Comparison of ENCODE assay signal across 2 cellular contexts in the genomic region with DNA sequence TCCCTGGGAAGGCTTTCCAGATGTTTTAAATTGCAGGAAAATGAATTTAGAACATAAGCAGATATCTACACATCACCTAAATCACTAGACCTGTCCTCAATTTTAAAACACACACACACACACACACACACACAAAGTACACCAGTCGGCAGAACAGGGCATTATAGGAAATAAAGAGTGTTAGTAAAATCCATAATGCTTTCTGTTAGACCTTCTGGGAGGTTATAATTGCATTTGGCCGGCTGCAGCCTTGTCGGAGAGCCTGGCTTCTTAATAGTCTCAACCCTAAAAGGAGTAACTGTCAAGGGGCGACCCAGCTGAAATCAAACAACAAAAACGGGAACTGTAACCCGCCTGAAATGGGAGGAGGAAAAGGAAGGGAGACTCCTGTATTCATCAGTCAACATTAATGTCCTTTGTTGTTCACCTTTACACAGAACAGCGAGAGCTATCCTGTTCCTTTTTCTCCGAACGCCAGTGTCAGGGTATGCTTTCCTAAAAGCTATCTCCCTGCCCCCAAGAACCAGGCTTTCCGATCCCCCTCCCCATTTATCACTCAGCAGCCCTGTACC.
TF ChIP-seq lines count a peak whose summit lies in the region.

No MANE protein-coding gene starts in this region.

TF ChIP-seq in SK-N-SH, 30 proteins besides CTCF, POLR2A, EP300 and RAD21:
- TF ChIP-seq RXRA (IDR thresholded peaks at IDR 0.05; ENCODE audit: borderline replicate concordance, low read depth) = no peak
- TF ChIP-seq TEAD4 (IDR thresholded peaks at IDR 0.05; ENCODE audit: borderline replicate concordance, insufficient read depth) = no peak
- TF ChIP-seq NFIC (IDR thresholded peaks at IDR 0.05; ENCODE audit: borderline replicate concordance) = no peak
- TF ChIP-seq JUND (IDR thresholded peaks at IDR 0.05) = no peak
- peak; percentile 12; the same call in 1 of the 2 replicates for TF ChIP-seq SMC3 (IDR thresholded peaks at IDR 0.05; ENCODE audit: low read depth, low read length)
- no peak for TF ChIP-seq POLR2AphosphoS5 (IDR thresholded peaks at IDR 0.05; ENCODE audit: low read depth, low read length)
- TF ChIP-seq FOSL2 (IDR thresholded peaks at IDR 0.05; ENCODE audit: borderline replicate concordance, low read depth) = no peak
- no peak for TF ChIP-seq TAF1 (IDR thresholded peaks at IDR 0.05; ENCODE audit: borderline replicate concordance, low read depth, low read length)
- no peak for TF ChIP-seq FOXJ3 (CRISPR knock-in tag; IDR thresholded peaks at IDR 0.05)
- TF ChIP-seq, protein P1, sequence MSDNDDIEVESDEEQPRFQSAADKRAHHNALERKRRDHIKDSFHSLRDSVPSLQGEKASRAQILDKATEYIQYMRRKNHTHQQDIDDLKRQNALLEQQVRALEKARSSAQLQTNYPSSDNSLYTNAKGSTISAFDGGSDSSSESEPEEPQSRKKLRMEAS (IDR thresholded peaks at IDR 0.05; ENCODE audit: low read depth) = no peak
- TF ChIP-seq, protein P2, sequence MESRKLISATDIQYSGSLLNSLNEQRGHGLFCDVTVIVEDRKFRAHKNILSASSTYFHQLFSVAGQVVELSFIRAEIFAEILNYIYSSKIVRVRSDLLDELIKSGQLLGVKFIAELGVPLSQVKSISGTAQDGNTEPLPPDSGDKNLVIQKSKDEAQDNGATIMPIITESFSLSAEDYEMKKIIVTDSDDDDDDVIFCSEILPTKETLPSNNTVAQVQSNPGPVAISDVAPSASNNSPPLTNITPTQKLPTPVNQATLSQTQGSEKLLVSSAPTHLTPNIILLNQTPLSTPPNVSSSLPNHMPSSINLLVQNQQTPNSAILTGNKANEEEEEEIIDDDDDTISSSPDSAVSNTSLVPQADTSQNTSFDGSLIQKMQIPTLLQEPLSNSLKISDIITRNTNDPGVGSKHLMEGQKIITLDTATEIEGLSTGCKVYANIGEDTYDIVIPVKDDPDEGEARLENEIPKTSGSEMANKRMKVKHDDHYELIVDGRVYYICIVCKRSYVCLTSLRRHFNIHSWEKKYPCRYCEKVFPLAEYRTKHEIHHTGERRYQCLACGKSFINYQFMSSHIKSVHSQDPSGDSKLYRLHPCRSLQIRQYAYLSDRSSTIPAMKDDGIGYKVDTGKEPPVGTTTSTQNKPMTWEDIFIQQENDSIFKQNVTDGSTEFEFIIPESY (IDR thresholded peaks at IDR 0.05; ENCODE audit: borderline replicate concordance, low read depth) = no peak
- 0 out of 2 replicates have a peak, but pooled peaks have one; percentile 15 for TF ChIP-seq SIN3A (IDR thresholded peaks at IDR 0.05; ENCODE audit: borderline replicate concordance, low read depth, low read length)
- peak; percentile 46 for TF ChIP-seq CHD2 (IDR thresholded peaks at IDR 0.05; ENCODE audit: low read length, partially characterized antibody)
- no peak for TF ChIP-seq TCF12 (IDR thresholded peaks at IDR 0.05)
- no peak for TF ChIP-seq EZH2phosphoT487 (IDR thresholded peaks at IDR 0.05; ENCODE audit: borderline replicate concordance, low read depth)
- no peak for TF ChIP-seq RFX5 (IDR thresholded peaks at IDR 0.05; ENCODE audit: low read length)
- no peak for TF ChIP-seq RCOR1 (IDR thresholded peaks at IDR 0.05; ENCODE audit: low read length)
- TF ChIP-seq MXI1 (IDR thresholded peaks at IDR 0.05; ENCODE audit: low read depth, low read length) = no peak; the same call in none of the 2 replicates
- TF ChIP-seq, protein P3, sequence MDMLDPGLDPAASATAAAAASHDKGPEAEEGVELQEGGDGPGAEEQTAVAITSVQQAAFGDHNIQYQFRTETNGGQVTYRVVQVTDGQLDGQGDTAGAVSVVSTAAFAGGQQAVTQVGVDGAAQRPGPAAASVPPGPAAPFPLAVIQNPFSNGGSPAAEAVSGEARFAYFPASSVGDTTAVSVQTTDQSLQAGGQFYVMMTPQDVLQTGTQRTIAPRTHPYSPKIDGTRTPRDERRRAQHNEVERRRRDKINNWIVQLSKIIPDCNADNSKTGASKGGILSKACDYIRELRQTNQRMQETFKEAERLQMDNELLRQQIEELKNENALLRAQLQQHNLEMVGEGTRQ (IDR thresholded peaks at IDR 0.05; ENCODE audit: borderline replicate concordance, low read depth, low read length) = no peak
- TF ChIP-seq, protein P4, sequence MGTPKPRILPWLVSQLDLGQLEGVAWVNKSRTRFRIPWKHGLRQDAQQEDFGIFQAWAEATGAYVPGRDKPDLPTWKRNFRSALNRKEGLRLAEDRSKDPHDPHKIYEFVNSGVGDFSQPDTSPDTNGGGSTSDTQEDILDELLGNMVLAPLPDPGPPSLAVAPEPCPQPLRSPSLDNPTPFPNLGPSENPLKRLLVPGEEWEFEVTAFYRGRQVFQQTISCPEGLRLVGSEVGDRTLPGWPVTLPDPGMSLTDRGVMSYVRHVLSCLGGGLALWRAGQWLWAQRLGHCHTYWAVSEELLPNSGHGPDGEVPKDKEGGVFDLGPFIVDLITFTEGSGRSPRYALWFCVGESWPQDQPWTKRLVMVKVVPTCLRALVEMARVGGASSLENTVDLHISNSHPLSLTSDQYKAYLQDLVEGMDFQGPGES (IDR thresholded peaks at IDR 0.05; ENCODE audit: low read depth, low read length) = no peak
- no peak for TF ChIP-seq NRF1 (IDR thresholded peaks at IDR 0.05; ENCODE audit: low read depth, low read length)
- no peak for TF ChIP-seq ELF1 (IDR thresholded peaks at IDR 0.05)
- TF ChIP-seq GATA2 (CRISPR knock-in tag; IDR thresholded peaks at IDR 0.05) = peak; percentile 54
- TF ChIP-seq FOXM1 (IDR thresholded peaks at IDR 0.05; ENCODE audit: low read depth) = no peak
- TF ChIP-seq GABPA (IDR thresholded peaks at IDR 0.05; ENCODE audit: low read depth) = no peak

TF ChIP-seq in H1, 55 proteins besides CTCF, POLR2A, EP300 and RAD21:
- TF ChIP-seq TBP (IDR thresholded peaks at IDR 0.05; ENCODE audit: low read depth, low read length) (no peak), CHD2 (IDR thresholded peaks at IDR 0.05; ENCODE audit: low read length) (no peak), YY1 (IDR thresholded peaks at IDR 0.05; ENCODE audit: low read depth, low read length) (no peak), MAFK (IDR thresholded peaks at IDR 0.05; ENCODE audit: low read depth, low read length) (no peak), KDM1A (IDR thresholded peaks at IDR 0.05; ENCODE audit: borderline replicate concordance, low read length) (no peak)
